Comparison of ENCODE assay signal across 8 cellular contexts in the genomic region with DNA sequence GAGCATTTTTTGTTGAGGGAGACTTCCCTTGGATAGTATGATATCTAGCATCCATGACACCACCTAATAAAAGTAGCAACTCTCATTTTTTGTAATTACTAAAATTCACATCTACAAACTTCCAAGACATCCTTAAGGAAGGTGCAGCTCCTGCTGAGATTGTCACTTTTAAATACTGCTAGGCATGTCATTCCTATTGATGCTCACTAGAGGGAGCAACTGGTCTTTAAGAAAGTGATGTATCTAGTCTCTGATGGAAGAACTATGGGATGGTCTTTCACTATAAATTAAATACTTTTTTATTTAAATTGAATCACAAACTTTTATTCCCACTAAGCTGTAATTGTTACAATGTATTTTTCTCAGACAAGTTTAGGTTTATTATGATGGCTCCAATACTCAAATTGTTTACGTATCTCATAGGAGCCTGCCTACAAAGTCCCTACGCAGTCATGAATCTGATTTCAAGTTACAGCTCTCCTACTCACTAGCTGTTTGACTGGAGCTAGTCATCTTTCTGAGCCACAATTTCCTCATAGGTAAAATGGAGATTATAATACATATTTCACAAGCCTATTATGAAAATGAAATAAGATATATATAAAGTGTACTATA. TPM values are rescaled to one million over a fixed set of nuclear protein-coding genes. Genes with fewer than 3 reads are reported as not detected.
DNase-seq lines count a peak whose midpoint lies in the region; ATAC-seq and TF ChIP-seq lines count a peak whose summit lies in the region.

No MANE protein-coding gene starts in this region.

- H3K27ac ChIP-seq in parathyroid adenoma, result no peak overlapping the region

- H3K4me3 Mint-ChIP-seq in T-cell, result no peak overlapping the region

- no peak for TF ChIP-seq POLR2A in GM18505 (IDR thresholded peaks at IDR 0.05; ENCODE audit: borderline replicate concordance, extremely low read depth, insufficient read depth, insufficient read length)

- peak; percentile 58 for ATAC-seq in GM18505 (IDR thresholded peaks at IDR 0.05; ENCODE audit: unreplicated experiment)
- peak; percentile 68 to 78 (median 72) for ATAC-seq in T-cell (replicated peaks in 1 of 4)
- no peak for ATAC-seq in HG02642 (IDR thresholded peaks at IDR 0.05; ENCODE audit: poor library complexity, unreplicated experiment)

- H3K4me1 Mint-ChIP-seq in T-cell, result peaks cover 0 to 3% (median 1%) of the 10 kb centered on the region in 3 donors

- no peaks in the 10 kb centered on the region for H3K9me3 Mint-ChIP-seq in T-cell

- no peaks in the 10 kb centered on the region for H3K27me3 Mint-ChIP-seq in T-cell

- DNase-seq in AML-193 (lab: John Stamatoyannopoulos, UW) (peak; percentile 70 to 72), T-cell (no peak), fibroblast of villous mesenchyme (ENCODE audit: low read depth) (peak; percentile 70)
- DNase-seq in activated naive CD4-positive, alpha-beta T cell treated with Interleukin-2 at 50 U/mL for 16 hours, result no peak

- no peaks in the 10 kb centered on the region for H3K36me3 Mint-ChIP-seq in T-cell

- H3K4me3 ChIP-seq in fibroblast of villous mesenchyme (ENCODE audit: low read depth, low read length) (no peak overlapping the region), parathyroid adenoma (ENCODE audit: low read depth, low read length) (no peak overlapping the region)

- H3K27ac Mint-ChIP-seq in T-cell, result no peak overlapping the region

- H3K36me3 ChIP-seq in parathyroid adenoma (ENCODE audit: control insufficient read depth, insufficient read depth, low read length), result no peaks in the 10 kb centered on the region

- CTCF ChIA-PET in T-cell (lab: Charles Lee), result interaction anchor here (0.6 to 5.9 kb wide), 49 partner anchors 9 to 360 kb away, joined by 3 to 55 read pairs (median 4); a partner anchor contains a TSS

- POLR2A ChIA-PET in T-cell (lab: Charles Lee), result interaction anchor here in 1 of 2 donors (0.7 to 1.3 kb wide), 3 partner anchors 19 to 329 kb away, joined by 3 to 7 read pairs (median 4); a partner anchor contains a TSS

- H3K4me2 ChIP-seq in parathyroid adenoma (ENCODE audit: low read length), result no peak overlapping the region

- H3K9ac ChIP-seq in parathyroid adenoma, result no peak overlapping the region

- no peaks in the 10 kb centered on the region for H3K27me3 ChIP-seq in parathyroid adenoma (ENCODE audit: control insufficient read depth, insufficient read depth, low read length)

- TF ChIP-seq CTCF in LNCAP (IDR thresholded peaks at IDR 0.05) (peak; percentile 90), fibroblast of villous mesenchyme (IDR thresholded peaks at IDR 0.05; ENCODE audit: insufficient read depth, low read depth, low read length) (peak; percentile 87), parathyroid adenoma (IDR thresholded peaks at IDR 0.05) (peak; percentile 90)

- no peak overlapping the region for H2AFZ ChIP-seq in parathyroid adenoma

- no peaks in the 10 kb centered on the region for H3K4me1 ChIP-seq in parathyroid adenoma

- no peaks in the 10 kb centered on the region for H3K9me3 ChIP-seq in parathyroid adenoma (ENCODE audit: control insufficient read depth, low read length)

- peaks cover 5% of the 10 kb centered on the region for H3K79me2 ChIP-seq in parathyroid adenoma

RNA-seq across cellular contexts. Expression of a gene that starts 8.0 kb away (rescaled TPM):
- total RNA-seq in T-cell (100 to 1,000 TPM in 2 of 5 donors, 10 to 100 TPM in 3; 83.4 to 215 (median 86.8) TPM), fibroblast of villous mesenchyme (76.3 and 114 TPM in 2 replicates)

RNA-seq across cellular contexts. Expression of a gene that starts 33.9 kb away (rescaled TPM):
- 10 to 100 TPM; 18.6 to 60.2 (median 22.4) TPM for total RNA-seq in T-cell
- total RNA-seq in fibroblast of villous mesenchyme, result 16.4 and 18.0 TPM in 2 replicates

Comparison
In these comparisons a context has a peak if more than half of its experiments do, and no peak if none do; other contexts are left out.
1. DNase-seq: peak in AML-193 (2 of 2) and fibroblast of villous mesenchyme (single experiment); none in T-cell (0 of 34) and activated naive CD4-positive, alpha-beta T cell treated with Interleukin-2 at 50 U/mL for 16 hours (single experiment).
2. Peak in every context shown above with its lines, with median percentiles within 50 percentile points of each other: CTCF ChIP-seq.